Comparison of ENCODE assay signal across 35 cellular contexts in genomic region chr2:162518894-162519293, GRCh38.
"Had no signal": no experiment of that assay in that cellular context is flagged by ENCODE, and none has a peak within 500 bp of the region (broad histone marks: within the 10 kb centered on the region; RNA-seq: fewer than 3 reads in every experiment).

No MANE protein-coding gene starts in this region.

- H3K4me3 ChIP-seq: MG63 had no signal

- H3K36me3 ChIP-seq: MG63 had no signal

- H3K27me3 ChIP-seq: MG63 had no signal

- DNase-seq: Karpas-422, Kasumi-1, MG63, MM.1S, MV-4-11, NCI-H1048, NCI-H1092, NCI-H1092 treated with DMSO at 0.1 percent for 48 hours, NCI-H1105, NCI-H1105 treated with DMSO at 0.1 percent for 48 hours, NCI-H1417, NCI-H1417 treated with DMSO at 0.1 percent for 48 hours, NCI-H1436, NCI-H1436 treated with DMSO at 0.1 percent for 48 hours, NCI-H146, NCI-H1694, NCI-H1694 treated with DMSO at 0.1 percent for 48 hours, NCI-H187, NCI-H187 treated with DMSO at 0.1 percent for 48 hours, NCI-H1930, NCI-H2029, NCI-H2029 treated with DMSO at 0.1 percent for 48 hours, NCI-H2081, NCI-H2081 treated with DMSO at 0.1 percent for 48 hours, NCI-H2107, NCI-H2171, NCI-H2171 treated with DMSO at 0.1 percent for 48 hours, NCI-H2227 treated with DMSO at 0.1 percent for 48 hours, NCI-H226, NCI-H345, NCI-H446, NCI-H446 treated with DMSO at 0.1 percent for 48 hours, NCI-H510A, NCI-H510A treated with DMSO at 0.1 percent for 48 hours, NCI-H524 had no signal
